In genomic region chr5:14676320-14676719, GRCh38 we compare ENCODE assay signal across 8 cellular contexts. TPM values are rescaled to one million over a fixed set of nuclear protein-coding genes. Genes with fewer than 3 reads are reported as not detected.
DNase-seq lines count a peak whose midpoint lies in the region; ATAC-seq and TF ChIP-seq lines count a peak whose summit lies in the region.

No MANE protein-coding gene starts in this region.

- no peak overlapping the region for H2BK5ac ChIP-seq in trophoblast cell (ENCODE audit: low read depth, low read length, poor library complexity)

- intact Hi-C loops in breast epithelium (cut with DNase I; ENCODE audit: low total_unique reads): no loop called here

- no peak overlapping the region for H3K14ac ChIP-seq in trophoblast cell (ENCODE audit: low read length)

- H3K23ac ChIP-seq in trophoblast cell (ENCODE audit: low read length): no peak overlapping the region

- H3K4me1 ChIP-seq in breast epithelium: no peaks in the 10 kb centered on the region
- peaks cover 0 to 5% of the 10 kb centered on the region in 2 experiments for H3K4me1 ChIP-seq in trophoblast cell (ENCODE audit: control insufficient read depth in 1 of 2, insufficient read depth in 2 of 2, low read length in 2 of 2)

- no peak overlapping the region for H3K9ac ChIP-seq in trophoblast cell (ENCODE audit: low read length)

- TF ChIP-seq CTCF in breast epithelium (IDR thresholded peaks at IDR 0.05): no peak

- H3K36me3 ChIP-seq in breast epithelium (no peaks in the 10 kb centered on the region), trophoblast cell (ENCODE audit: control insufficient read depth in 1 of 2, insufficient read depth in 2 of 2, low read length in 2 of 2) (peaks cover 14 to 20% of the 10 kb centered on the region in 2 experiments)

- WGBS in trophoblast cell (ENCODE audit: extremely low coverage, insufficient coverage, insufficient read length): no CpG with 5 or more reads among the region's 3 CpGs

- no peak overlapping the region for H2AK5ac ChIP-seq in trophoblast cell (ENCODE audit: low read length)

- H2BK120ac ChIP-seq in trophoblast cell (ENCODE audit: insufficient read depth, low read length, poor library complexity): no peak overlapping the region

- H4K8ac ChIP-seq in trophoblast cell (ENCODE audit: low read depth, low read length): no peak overlapping the region

- H3K9me3 ChIP-seq in breast epithelium: no peaks in the 10 kb centered on the region
- peaks cover 3% of the 10 kb centered on the region for H3K9me3 ChIP-seq in trophoblast cell (ENCODE audit: insufficient read depth, low read depth, low read length)

- H3K4me2 ChIP-seq in trophoblast cell (ENCODE audit: low read length): no peak overlapping the region

- peak; percentile 33 for ATAC-seq in GM18858 (IDR thresholded peaks at IDR 0.05; ENCODE audit: unreplicated experiment)
- peak; percentile 44 for ATAC-seq in HG02610 (IDR thresholded peaks at IDR 0.05; ENCODE audit: unreplicated experiment)

- H3K79me2 ChIP-seq in trophoblast cell (ENCODE audit: control insufficient read depth, insufficient read depth, low read length, poor library complexity): no peaks in the 10 kb centered on the region

- H3K27ac ChIP-seq in breast epithelium (peak overlapping the region; percentile 8 to 43), trophoblast cell (ENCODE audit: low read depth, low read length) (no peak overlapping the region)

- no peak overlapping the region for H4K12ac ChIP-seq in trophoblast cell (ENCODE audit: low read depth, low read length)

- H3K27me3 ChIP-seq in breast epithelium: no peaks in the 10 kb centered on the region
- H3K27me3 ChIP-seq in trophoblast cell (ENCODE audit: insufficient read depth, low read length): no peaks in the 10 kb centered on the region

- no peaks in the 10 kb centered on the region for H3K79me1 ChIP-seq in trophoblast cell (ENCODE audit: low read length)

- H4K91ac ChIP-seq in trophoblast cell (ENCODE audit: low read depth, low read length): no peak overlapping the region

- no peak overlapping the region for H3K4ac ChIP-seq in trophoblast cell (ENCODE audit: low read depth, low read length)

- no peak overlapping the region for H2BK12ac ChIP-seq in trophoblast cell (ENCODE audit: low read length)

- H2AFZ ChIP-seq in trophoblast cell (ENCODE audit: insufficient read depth, low read length, poor library complexity): no peak overlapping the region

- TF ChIP-seq POLR2A in breast epithelium (IDR thresholded peaks at IDR 0.05): no peak

- DNase-seq in MV-4-11 (lab: John Stamatoyannopoulos, UW) (peak; percentile 80), breast epithelium (ENCODE audit: low spot score in 2 of 2) (no peak), trophoblast cell (no peak), cortex of kidney (lab: John Stamatoyannopoulos, UW) (no peak), mucosa of gallbladder (ENCODE audit: low spot score) (no peak), DMS53 treated with DMSO at 0.1 percent for 48 hours (lab: John Stamatoyannopoulos, UW; ENCODE audit: unreplicated experiment) (no peak)

- H3K4me3 ChIP-seq in breast epithelium (no peak overlapping the region), trophoblast cell (ENCODE audit: low read depth, low read length) (no peak overlapping the region)

- H3K18ac ChIP-seq in trophoblast cell (ENCODE audit: low read length): peak overlapping the region; percentile 3

RNA-seq across cellular contexts. Expression of gene OTULIN, which starts 11.8 kb away (rescaled TPM):
- 10 to 100 TPM; 31.0 to 63.7 (median 47.2) TPM for total RNA-seq in breast epithelium
- polyA plus RNA-seq in trophoblast cell (2013): 8.8 and 9.2 TPM in 2 replicates
- 33.6 TPM for total RNA-seq in mucosa of gallbladder
